Comparison of ENCODE assay signal across 24 cellular contexts in the genomic region with DNA sequence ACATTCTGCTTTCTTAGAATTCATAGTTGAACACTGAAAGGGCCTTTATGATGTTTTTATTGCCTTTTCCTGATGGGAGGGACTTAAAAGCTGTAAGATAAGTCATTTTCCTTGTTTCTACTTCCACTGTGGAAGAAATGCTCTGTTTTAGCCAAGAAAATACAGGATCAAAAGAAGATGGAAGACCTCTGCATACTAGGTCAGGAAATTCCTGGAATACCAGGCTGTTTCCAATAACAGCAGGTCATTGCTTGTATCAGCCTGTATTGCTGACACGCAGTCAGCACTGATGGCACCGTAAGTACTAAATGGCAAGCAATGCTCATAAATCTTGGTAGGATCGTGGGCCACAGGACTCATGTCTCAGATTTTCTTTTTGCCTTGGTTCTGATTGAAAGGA.
A peak's percentile ranks its signal among the peaks of the same experiment; 100 is the strongest.
DNase-seq lines count a peak whose midpoint lies in the region; ATAC-seq and TF ChIP-seq lines count a peak whose summit lies in the region.
"Had no signal": no experiment of that assay in that cellular context is flagged by ENCODE, and none has a peak within 500 bp of the region (broad histone marks: within the 10 kb centered on the region; RNA-seq: fewer than 3 reads in every experiment).

No MANE protein-coding gene starts in this region.

- WGBS in mesodermal cell (ENCODE audit: insufficient coverage in 2 of 2), 2 experiments, result 25 to 36% methylated on average over 2 of the region's 3 CpGs

- no peaks in the 10 kb centered on the region for H3K4me1 Mint-ChIP-seq in naive thymus-derived CD4-positive, alpha-beta T cell
- H3K4me1 Mint-ChIP-seq: CD4-positive, alpha-beta memory T cell; IgD-negative memory B cell had no signal

- no peak overlapping the region for H3K27ac Mint-ChIP-seq in naive thymus-derived CD4-positive, alpha-beta T cell
- H3K27ac Mint-ChIP-seq: activated CD8-positive, alpha-beta T cell treated with anti-CD3 and anti-CD28 coated beads for 36 hours; activated naive CD4-positive, alpha-beta T cell treated with anti-CD3 and anti-CD28 coated beads, Interleukin-2, amount 50 U/mL, for 72 hours; CD4-positive, alpha-beta memory T cell had no signal

- H3K4me1 ChIP-seq in RWPE2 (ENCODE audit: insufficient read depth, poor library complexity, severe bottlenecking) (peaks cover 35% of the 10 kb centered on the region), mesodermal cell (ENCODE audit: control insufficient read depth, insufficient read depth, low read length, poor library complexity, severe bottlenecking) (peaks cover 25% of the 10 kb centered on the region)
- H3K4me1 ChIP-seq in naive thymus-derived CD4-positive, alpha-beta T cell (ENCODE audit: control insufficient read depth in 2 of 2, insufficient read depth in 2 of 2, low read length in 2 of 2), result no peaks in the 10 kb centered on the region
- H3K4me1 ChIP-seq: heart left ventricle, right lobe of liver had no signal

- peaks cover 0 to 26% (median 12%) of the 10 kb centered on the region in 5 donors for H3K27me3 Mint-ChIP-seq in naive thymus-derived CD4-positive, alpha-beta T cell

- no peaks in the 10 kb centered on the region for H3K9me3 ChIP-seq in RWPE2 (ENCODE audit: severe bottlenecking)
- no peaks in the 10 kb centered on the region for H3K9me3 ChIP-seq in mesodermal cell (ENCODE audit: control insufficient read depth, low read length)
- no peaks in the 10 kb centered on the region for H3K9me3 ChIP-seq in naive thymus-derived CD4-positive, alpha-beta T cell (ENCODE audit: control insufficient read depth in 2 of 3, low read length in 3 of 3)
- H3K9me3 ChIP-seq: heart left ventricle, ovary, right lobe of liver had no signal

- no peaks in the 10 kb centered on the region for H3K27me3 ChIP-seq in RWPE2 (ENCODE audit: insufficient read depth, poor library complexity, severe bottlenecking)
- H3K27me3 ChIP-seq in naive thymus-derived CD4-positive, alpha-beta T cell (ENCODE audit: control insufficient read depth in 2 of 2, insufficient read depth in 2 of 2, low read length in 2 of 2), result no peaks in the 10 kb centered on the region
- H3K27me3 ChIP-seq: heart left ventricle, ovary, right lobe of liver had no signal

- DNase-seq in ELF-1 (ENCODE audit: low read depth, low spot score), result peak; percentile 34
- no peak for DNase-seq in RWPE2 (ENCODE audit: low spot score)
- no peak for DNase-seq in epithelial cell of prostate (ENCODE audit: low read depth, low spot score)
- DNase-seq in COLO829 (ENCODE audit: low spot score), result no peak
- no peak for DNase-seq in naive thymus-derived CD4-positive, alpha-beta T cell
- no peak for DNase-seq in AG20443 (ENCODE audit: low spot score)
- no peak for DNase-seq in cerebellum (ENCODE audit: low spot score)
- DNase-seq: activated CD8-positive, alpha-beta T cell treated with anti-CD3 and anti-CD28 coated beads for 36 hours; activated T-cell treated with anti-CD3 and anti-CD28 coated beads, Interleukin-2, amount 50 U/mL, for 4 hours; CD4-positive, alpha-beta memory T cell; DMS79 treated with DMSO at 0.1 percent for 48 hours; heart left ventricle; left cardiac atrium; NCI-H1930; NCI-H345; ovary; right lobe of liver; stimulated activated naive CD8-positive, alpha-beta T cell treated with anti-CD3 and anti-CD28 coated beads, Interleukin-15, Interleukin-2, amounts not matched to agents 100 U/mL and 50 U/mL, for 24 hours; T-helper 1 cell; WERI-Rb-1 had no signal

- no peak for TF ChIP-seq CTCF in RWPE2 (IDR thresholded peaks at IDR 0.05; ENCODE audit: poor library complexity, severe bottlenecking)

- H3K27ac ChIP-seq in RWPE2 (ENCODE audit: poor library complexity, severe bottlenecking) (peak overlapping the region; percentile 68), epithelial cell of prostate (peak overlapping the region; percentile 69), mesodermal cell (ENCODE audit: low read depth, low read length, severe bottlenecking) (peak overlapping the region; percentile 88)
- H3K27ac ChIP-seq in naive thymus-derived CD4-positive, alpha-beta T cell (ENCODE audit: low read depth, low read length), result no peak overlapping the region
- H3K27ac ChIP-seq: heart left ventricle, ovary, right lobe of liver, WERI-Rb-1 had no signal

- intact Hi-C loops in naive thymus-derived CD4-positive, alpha-beta T cell (cut with micrococcal nuclease), result no loop called here

- CTCF ChIA-PET in naive thymus-derived CD4-positive, alpha-beta T cell (lab: Charles Lee), result no interaction called here

- POLR2A ChIA-PET in naive thymus-derived CD4-positive, alpha-beta T cell (lab: Charles Lee), result no interaction called here

- peak; percentile 58 for ATAC-seq in RWPE2 (ENCODE audit: low read depth)
- no peak for ATAC-seq in naive thymus-derived CD4-positive, alpha-beta T cell
- ATAC-seq: activated CD8-positive, alpha-beta T cell treated with anti-CD3 and anti-CD28 coated beads for 36 hours; activated naive CD4-positive, alpha-beta T cell treated with anti-CD3 and anti-CD28 coated beads, Interleukin-2, amount 50 U/mL, for 72 hours; activated T-cell treated with anti-CD3 and anti-CD28 coated beads, Interleukin-2, amount 50 U/mL, for 4 hours; heart left ventricle; left cardiac atrium; Right ventricle myocardium inferior; stimulated activated naive CD8-positive, alpha-beta T cell treated with anti-CD3 and anti-CD28 coated beads, Interleukin-15, Interleukin-2, amounts not matched to agents 100 U/mL and 50 U/mL, for 24 hours had no signal

- H3K36me3 ChIP-seq in RWPE2 (ENCODE audit: low read depth), result no peaks in the 10 kb centered on the region
- no peaks in the 10 kb centered on the region for H3K36me3 ChIP-seq in mesodermal cell (ENCODE audit: control insufficient read depth, insufficient read depth, low read length)
- no peaks in the 10 kb centered on the region for H3K36me3 ChIP-seq in naive thymus-derived CD4-positive, alpha-beta T cell (ENCODE audit: control insufficient read depth in 2 of 3, insufficient read depth in 3 of 3, low read length in 3 of 3)
- H3K36me3 ChIP-seq: heart left ventricle, ovary, right lobe of liver, WERI-Rb-1 had no signal

- no peak overlapping the region for H3K4me3 Mint-ChIP-seq in naive thymus-derived CD4-positive, alpha-beta T cell
- H3K4me3 Mint-ChIP-seq: activated CD8-positive, alpha-beta T cell treated with anti-CD3 and anti-CD28 coated beads for 36 hours; activated T-cell treated with anti-CD3 and anti-CD28 coated beads, Interleukin-2, amount 50 U/mL, for 4 hours; CD4-positive, alpha-beta memory T cell; IgD-negative memory B cell had no signal

- peaks cover 0 to 2% (median 0%) of the 10 kb centered on the region in 11 donors for H3K9me3 Mint-ChIP-seq in naive thymus-derived CD4-positive, alpha-beta T cell
- H3K9me3 Mint-ChIP-seq: activated CD8-positive, alpha-beta T cell treated with anti-CD3 and anti-CD28 coated beads for 36 hours; activated naive CD4-positive, alpha-beta T cell treated with anti-CD3 and anti-CD28 coated beads, Interleukin-2, amount 50 U/mL, for 72 hours; activated T-cell treated with anti-CD3 and anti-CD28 coated beads, Interleukin-2, amount 50 U/mL, for 4 hours had no signal

- H3K4me3 ChIP-seq in RWPE2 (ENCODE audit: severe bottlenecking), result no peak overlapping the region
- no peak overlapping the region for H3K4me3 ChIP-seq in mesodermal cell (ENCODE audit: extremely low read depth, insufficient read depth, low read length, poor library complexity, severe bottlenecking)
- no peak overlapping the region for H3K4me3 ChIP-seq in naive thymus-derived CD4-positive, alpha-beta T cell (ENCODE audit: low read length)
- H3K4me3 ChIP-seq: heart left ventricle, ovary, right lobe of liver had no signal

- H3K36me3 Mint-ChIP-seq in naive thymus-derived CD4-positive, alpha-beta T cell, result no peaks in the 10 kb centered on the region
- H3K36me3 Mint-ChIP-seq: activated naive CD4-positive, alpha-beta T cell treated with anti-CD3 and anti-CD28 coated beads, Interleukin-2, amount 50 U/mL, for 72 hours; CD4-positive, alpha-beta memory T cell had no signal
